9 cellular contexts compared by ENCODE assay signal in the genomic region with DNA sequence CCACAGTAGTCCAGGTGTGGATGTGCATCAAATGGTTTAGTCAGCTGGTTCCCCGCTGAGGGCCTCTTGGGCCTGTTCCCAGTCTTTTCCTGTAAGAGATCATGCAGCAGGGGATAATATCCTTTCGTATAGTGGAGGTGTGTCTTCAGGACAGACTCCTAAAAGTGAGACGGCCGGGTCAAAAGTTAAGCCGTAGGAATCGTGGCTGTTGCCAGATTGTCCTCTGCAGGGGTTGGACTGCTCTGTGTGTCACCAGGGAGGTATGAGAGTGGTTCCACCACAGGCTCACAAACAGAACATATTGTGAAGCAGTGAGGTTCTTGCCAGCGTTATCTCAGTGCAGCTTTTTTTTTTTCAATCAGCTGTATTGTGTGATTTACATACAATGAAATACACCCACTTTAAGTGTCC.
DNase-seq lines count a peak whose midpoint lies in the region; ATAC-seq, FAIRE-seq and TF ChIP-seq lines count a peak whose summit lies in the region.
"Had no signal": no experiment of that assay in that cellular context is flagged by ENCODE, and none has a peak within 500 bp of the region (broad histone marks: within the 10 kb centered on the region; RNA-seq: fewer than 3 reads in every experiment).

No MANE protein-coding gene starts in this region.

- H3K27me3 ChIP-seq in bronchial epithelial cell (ENCODE audit: control insufficient read depth, insufficient read depth, low read length): no peaks in the 10 kb centered on the region
- no peaks in the 10 kb centered on the region for H3K27me3 ChIP-seq in osteoblast (ENCODE audit: insufficient read depth, low read length)
- no peaks in the 10 kb centered on the region for H3K27me3 ChIP-seq in A673 (replicated peaks; ENCODE audit: insufficient read depth, low read depth, low read length, poor library complexity)

- POLR2A ChIA-PET in A673 (lab: Charles Lee; ENCODE audit: low non-redundant PET): no interaction called here

- intact Hi-C loops in A673 (cut with micrococcal nuclease; ENCODE audit: unreplicated experiment): no loop called here

- ATAC-seq in GM18505 (IDR thresholded peaks at IDR 0.05; ENCODE audit: unreplicated experiment) (no peak), GM19395 (IDR thresholded peaks at IDR 0.05; ENCODE audit: unreplicated experiment) (no peak)

- peak overlapping the region; percentile 15 for H2AFZ ChIP-seq in osteoblast (ENCODE audit: low read length)

- H4K20me1 ChIP-seq in osteoblast (ENCODE audit: insufficient read depth, low read length): no peaks in the 10 kb centered on the region

- peak; percentile 32 for FAIRE-seq in bronchial epithelial cell (lab: Jason Lieb, UNC)

- H3K4me1 ChIP-seq in osteoblast (ENCODE audit: insufficient read depth, low read length): peaks cover 21% of the 10 kb centered on the region
- H3K4me1 ChIP-seq in A673 (ENCODE audit: insufficient read depth, low read length, poor library complexity, severe bottlenecking): peaks cover 11% of the 10 kb centered on the region

- no TSS peak for BruUV-seq in A673 (replicated peaks; lab: Mats Ljungman, UMichigan)

- TF ChIP-seq CTCF in bronchial epithelial cell (IDR thresholded peaks at IDR 0.05; ENCODE audit: insufficient read depth, low read length, severe bottlenecking) (no peak), osteoblast (IDR thresholded peaks at IDR 0.05; ENCODE audit: extremely low read depth, low read depth, low read length) (no peak), A673 (conservative IDR thresholded peaks at IDR 0.05; ENCODE audit: low read depth, low read length) (no peak)

- CTCF ChIA-PET in A673 (lab: Charles Lee): no interaction called here

- H3K27ac ChIP-seq in osteoblast (ENCODE audit: low read depth, low read length): peak overlapping the region; percentile 8
- no peak overlapping the region for H3K27ac ChIP-seq in A673 (ENCODE audit: low read depth, low read length, poor library complexity, severe bottlenecking)

- H3K9me3 ChIP-seq in osteoblast (ENCODE audit: low read depth, low read length) (no peaks in the 10 kb centered on the region), A673 (ENCODE audit: low read depth, low read length, poor library complexity, severe bottlenecking) (no peaks in the 10 kb centered on the region)

- peak overlapping the region; percentile 60 for H3K4me2 ChIP-seq in osteoblast (ENCODE audit: insufficient read depth, low read length)

- H3K79me2 ChIP-seq in osteoblast (ENCODE audit: insufficient read depth, low read length): peaks cover 6% of the 10 kb centered on the region

- no peak overlapping the region for H3K4me3 ChIP-seq in bronchial epithelial cell (ENCODE audit: low read depth, low read length)
- H3K4me3 ChIP-seq in osteoblast (ENCODE audit: insufficient read depth, low read length): no peak overlapping the region
- H3K4me3 ChIP-seq in A673 (ENCODE audit: low read depth, low read length, poor library complexity, severe bottlenecking): no peak overlapping the region

- H3K36me3 ChIP-seq in bronchial epithelial cell (ENCODE audit: control insufficient read depth, insufficient read depth, low read length) (no peaks in the 10 kb centered on the region), osteoblast (ENCODE audit: insufficient read depth, low read length) (no peaks in the 10 kb centered on the region), A673 (ENCODE audit: insufficient read depth, low read length, poor library complexity, severe bottlenecking) (no peaks in the 10 kb centered on the region)

- peak; percentile 66 for DNase-seq in COR-L47 (lab: John Stamatoyannopoulos, UW)
- DNase-seq in NCI-H128 (lab: John Stamatoyannopoulos, UW; ENCODE audit: unreplicated experiment): peak; percentile 4
- peak; percentile 67 for DNase-seq in bronchial epithelial cell (ENCODE audit: low read depth)
- DNase-seq in osteoblast (ENCODE audit: insufficient read length, low spot score, missing footprints): no peak
- no peak for DNase-seq in stimulated activated naive CD4-positive, alpha-beta T cell treated with Interleukin-2 at 50 U/mL for 16 hours (lab: John Stamatoyannopoulos, UW)
- DNase-seq in A673 (ENCODE audit: low spot score): no peak
- DNase-seq: stimulated activated CD4-positive, alpha-beta T cell treated with anti-CD3 and anti-CD28 coated beads, Interleukin-4, amount 100 ng/mL, for 1 hour had no signal

- TF ChIP-seq POLR2A in GM18505 (IDR thresholded peaks at IDR 0.05; ENCODE audit: borderline replicate concordance, extremely low read depth, insufficient read depth, insufficient read length): no peak

Comparison
In these comparisons a context has a peak if more than half of its experiments do, and no peak if none do; other contexts are left out.
1. DNase-seq: peak in COR-L47 (single experiment), NCI-H128 (single experiment) and bronchial epithelial cell (single experiment); none in osteoblast (single experiment), stimulated activated naive CD4-positive, alpha-beta T cell treated with Interleukin-2 at 50 U/mL for 16 hours (single experiment) and A673 (single experiment).